ENCODE assay signal across 36 cellular contexts in the genomic region with DNA sequence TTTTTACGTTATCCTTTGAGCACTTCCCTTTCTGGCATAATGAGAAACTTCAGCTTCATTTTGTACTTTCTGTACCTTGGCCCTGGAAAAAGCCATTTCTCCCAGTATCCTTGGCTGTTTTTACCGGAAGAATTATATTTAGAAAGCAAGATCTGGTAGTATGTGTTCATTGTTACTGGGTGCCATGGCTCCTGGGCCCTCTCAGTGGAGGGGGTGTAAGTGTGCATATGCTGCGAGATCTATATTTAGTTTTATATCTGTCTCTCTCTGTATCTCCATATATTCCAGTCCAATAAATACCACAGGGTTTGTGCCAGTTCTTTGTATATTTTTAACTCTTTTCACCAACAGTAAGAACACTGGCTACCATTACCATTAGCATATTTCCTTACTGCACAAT. TPM values are rescaled to one million over a fixed set of nuclear protein-coding genes. Genes with fewer than 3 reads are reported as not detected.
"Had no signal": no experiment of that assay in that cellular context is flagged by ENCODE, and none has a peak within 500 bp of the region (broad histone marks: within the 10 kb centered on the region; RNA-seq: fewer than 3 reads in every experiment).

No MANE protein-coding gene starts in this region.

- H3K4me3 Mint-ChIP-seq: activated B cell treated with CpG ODN at 0.5 μM for 24 hours; activated CD4-positive, alpha-beta memory T cell treated with anti-CD3 and anti-CD28 coated beads for 36 hours; activated CD8-positive, alpha-beta memory T cell treated with anti-CD3 and anti-CD28 coated beads, Interleukin-2, amount 10 ng/mL, durations not matched to agents 7 days and 5 days; activated CD8-positive, alpha-beta T cell treated with anti-CD3 and anti-CD28 coated beads, Interleukin-2, amount 10 ng/mL, durations not matched to agents 7 days and 5 days; activated naive CD4-positive, alpha-beta T cell treated with anti-CD3 and anti-CD28 coated beads, Interleukin-2, amount 10 ng/mL, durations not matched to agents 7 days and 5 days; activated naive CD8-positive, alpha-beta T cell treated with anti-CD3 and anti-CD28 coated beads, Interleukin-2, amount 10 ng/mL, durations not matched to agents 7 days and 5 days; activated T-helper 1 cell treated with anti-CD3 and anti-CD28 coated beads, Interleukin-12 subunit alpha, Interleukin-12 subunit beta, Interleukin-2, Interleukin-4 antibody, amounts not matched to agents 30 ng/mL and 10 ng/mL and 1 ng/mL, durations not matched to agents 14 hours and 24 hours and 36 hours; brain; central memory CD8-positive, alpha-beta T cell; effector memory CD8-positive, alpha-beta T cell; T-cell; T-helper 1 cell treated with Interleukin-12 subunit alpha and Interleukin-12 subunit beta and Interleukin-4 antibody, amounts not matched to agents 30 μg/mL and 1 μg/mL, for 36 hours; T-helper 2 cell treated with Interferon-gamma antibody and Interleukin-4, amounts not matched to agents 5 μg/mL and 100 μg/mL, for 36 hours had no signal

- DNase-seq: activated B cell treated with CpG ODN at 0.5 μM for 24 hours; activated CD4-positive, alpha-beta memory T cell treated with anti-CD3 and anti-CD28 coated beads for 36 hours; activated CD4-positive, alpha-beta T cell treated with anti-CD3 and anti-CD28 coated beads for 48 hours; activated CD8-positive, alpha-beta memory T cell treated with anti-CD3 and anti-CD28 coated beads, Interleukin-2, amount 10 ng/mL, durations not matched to agents 7 days and 5 days; activated CD8-positive, alpha-beta memory T cell treated with anti-CD3 and anti-CD28 coated beads, Interleukin-2, amount 50 U/mL, for 4 hours; activated CD8-positive, alpha-beta T cell treated with anti-CD3 and anti-CD28 coated beads, Interleukin-2, amount 10 ng/mL, durations not matched to agents 7 days and 5 days; activated gamma-delta T cell; activated naive CD4-positive, alpha-beta T cell; activated naive CD4-positive, alpha-beta T cell treated with anti-CD3 and anti-CD28 coated beads, Interleukin-2, amount 10 ng/mL, durations not matched to agents 7 days and 5 days; activated naive CD8-positive, alpha-beta T cell treated with anti-CD3 and anti-CD28 coated beads, Interleukin-2, amount 10 ng/mL, durations not matched to agents 7 days and 5 days; activated T-cell treated with anti-CD3 and anti-CD28 coated beads, Interleukin-2, amount 50 U/mL, for 1 hour; activated T-cell treated with anti-CD3 and anti-CD28 coated beads, Interleukin-2, amount 50 U/mL, for 48 hours; cortex of kidney; dermis blood vessel endothelial cell; effector CD4-positive, alpha-beta T cell; effector memory CD8-positive, alpha-beta T cell; erythroblast; foreskin keratinocyte; gastrocnemius medialis; SW 1271; T-cell; T1000; WERI-Rb-1 had no signal

- H3K4me3 ChIP-seq: ascending aorta, breast epithelium, cardiac muscle cell, esophagus muscularis mucosa, gastrocnemius medialis had no signal

- H3K36me3 Mint-ChIP-seq: activated CD8-positive, alpha-beta memory T cell treated with anti-CD3 and anti-CD28 coated beads, Interleukin-2, amount 10 ng/mL, durations not matched to agents 7 days and 5 days; T-cell had no signal

- FAIRE-seq: colon had no signal

- H3K4me1 ChIP-seq: ascending aorta, breast epithelium, esophagus muscularis mucosa, foreskin keratinocyte, gastrocnemius medialis had no signal

- H3K4me1 Mint-ChIP-seq: activated B cell treated with CpG ODN at 0.5 μM for 24 hours; activated CD8-positive, alpha-beta memory T cell treated with anti-CD3 and anti-CD28 coated beads, Interleukin-2, amount 10 ng/mL, durations not matched to agents 7 days and 5 days; activated naive CD8-positive, alpha-beta T cell treated with anti-CD3 and anti-CD28 coated beads, Interleukin-2, amount 10 ng/mL, durations not matched to agents 7 days and 5 days; central memory CD8-positive, alpha-beta T cell had no signal

- H3K9me3 Mint-ChIP-seq: central memory CD8-positive, alpha-beta T cell; effector memory CD8-positive, alpha-beta T cell had no signal

- H3K36me3 ChIP-seq: ascending aorta, breast epithelium, cardiac muscle cell, esophagus muscularis mucosa, gastrocnemius medialis, WERI-Rb-1 had no signal

- H3K9me3 ChIP-seq: breast epithelium, gastrocnemius medialis had no signal

- H3K27me3 ChIP-seq: ascending aorta, breast epithelium, cardiac muscle cell, esophagus muscularis mucosa, gastrocnemius medialis had no signal

- H3K27ac ChIP-seq: ascending aorta, breast epithelium, cardiac muscle cell, esophagus muscularis mucosa, foreskin keratinocyte, gastrocnemius medialis, WERI-Rb-1 had no signal

- H3K27ac Mint-ChIP-seq: activated B cell treated with CpG ODN at 0.5 μM for 24 hours; activated CD4-positive, alpha-beta memory T cell treated with anti-CD3 and anti-CD28 coated beads for 36 hours; activated CD8-positive, alpha-beta memory T cell treated with anti-CD3 and anti-CD28 coated beads, Interleukin-2, amount 10 ng/mL, durations not matched to agents 7 days and 5 days; activated CD8-positive, alpha-beta T cell treated with anti-CD3 and anti-CD28 coated beads, Interleukin-2, amount 10 ng/mL, durations not matched to agents 7 days and 5 days; activated naive CD4-positive, alpha-beta T cell treated with anti-CD3 and anti-CD28 coated beads, Interleukin-2, amount 10 ng/mL, durations not matched to agents 7 days and 5 days; activated naive CD4-positive, alpha-beta T cell treated with anti-CD3 and anti-CD28 coated beads, Interleukin-2, amount 50 U/mL, for 72 hours; activated naive CD8-positive, alpha-beta T cell treated with anti-CD3 and anti-CD28 coated beads, Interleukin-2, amount 10 ng/mL, durations not matched to agents 7 days and 5 days; activated T-helper 1 cell treated with anti-CD3 and anti-CD28 coated beads, Interleukin-12 subunit alpha, Interleukin-12 subunit beta, Interleukin-2, Interleukin-4 antibody, amounts not matched to agents 30 ng/mL and 10 ng/mL and 1 ng/mL, durations not matched to agents 14 hours and 24 hours and 36 hours; effector memory CD8-positive, alpha-beta T cell; T-cell; T-helper 1 cell treated with Interleukin-12 subunit alpha and Interleukin-12 subunit beta and Interleukin-4 antibody, amounts not matched to agents 30 μg/mL and 1 μg/mL, for 36 hours; T-helper 2 cell treated with Interferon-gamma antibody and Interleukin-4, amounts not matched to agents 5 μg/mL and 100 μg/mL, for 36 hours had no signal

- ATAC-seq: activated CD4-positive, CD25-positive, alpha-beta regulatory T cell treated with anti-CD3 and anti-CD28 coated beads, Interleukin-2, amount 50 U/mL, for 24 hours; activated CD8-positive, alpha-beta memory T cell treated with anti-CD3 and anti-CD28 coated beads, Interleukin-2, amount 10 ng/mL, durations not matched to agents 7 days and 5 days; activated CD8-positive, alpha-beta T cell treated with anti-CD3 and anti-CD28 coated beads, Interleukin-2, amount 10 ng/mL, durations not matched to agents 7 days and 5 days; effector memory CD8-positive, alpha-beta T cell; foreskin keratinocyte; gastrocnemius medialis; T-cell had no signal

RNA-seq across cellular contexts. Expression of a gene that starts 17.7 kb away (rescaled TPM):
- total RNA-seq: activated B cell treated with CpG ODN at 0.5 μM for 24 hours; activated CD4-positive, alpha-beta memory T cell treated with anti-CD3 and anti-CD28 coated beads for 36 hours; activated CD8-positive, alpha-beta memory T cell treated with anti-CD3 and anti-CD28 coated beads for 36 hours; activated CD8-positive, alpha-beta memory T cell treated with anti-CD3 and anti-CD28 coated beads, Interleukin-2, amount 10 ng/mL, durations not matched to agents 7 days and 5 days; activated CD8-positive, alpha-beta T cell treated with anti-CD3 and anti-CD28 coated beads, Interleukin-2, amount 10 ng/mL, durations not matched to agents 7 days and 5 days; activated naive CD4-positive, alpha-beta T cell treated with anti-CD3 and anti-CD28 coated beads, Interleukin-2, amount 50 U/mL, for 72 hours; activated naive CD8-positive, alpha-beta T cell treated with anti-CD3 and anti-CD28 coated beads, Interleukin-2, amount 10 ng/mL, durations not matched to agents 7 days and 5 days; activated T-helper 1 cell treated with anti-CD3 and anti-CD28 coated beads, Interleukin-12 subunit alpha, Interleukin-12 subunit beta, Interleukin-2, Interleukin-4 antibody, amounts not matched to agents 30 ng/mL and 10 ng/mL and 1 ng/mL, durations not matched to agents 14 hours and 24 hours and 36 hours; ascending aorta; cardiac muscle cell; dermis blood vessel endothelial cell; T-cell had no signal
